8 cellular contexts compared by ENCODE assay signal in the genomic region with DNA sequence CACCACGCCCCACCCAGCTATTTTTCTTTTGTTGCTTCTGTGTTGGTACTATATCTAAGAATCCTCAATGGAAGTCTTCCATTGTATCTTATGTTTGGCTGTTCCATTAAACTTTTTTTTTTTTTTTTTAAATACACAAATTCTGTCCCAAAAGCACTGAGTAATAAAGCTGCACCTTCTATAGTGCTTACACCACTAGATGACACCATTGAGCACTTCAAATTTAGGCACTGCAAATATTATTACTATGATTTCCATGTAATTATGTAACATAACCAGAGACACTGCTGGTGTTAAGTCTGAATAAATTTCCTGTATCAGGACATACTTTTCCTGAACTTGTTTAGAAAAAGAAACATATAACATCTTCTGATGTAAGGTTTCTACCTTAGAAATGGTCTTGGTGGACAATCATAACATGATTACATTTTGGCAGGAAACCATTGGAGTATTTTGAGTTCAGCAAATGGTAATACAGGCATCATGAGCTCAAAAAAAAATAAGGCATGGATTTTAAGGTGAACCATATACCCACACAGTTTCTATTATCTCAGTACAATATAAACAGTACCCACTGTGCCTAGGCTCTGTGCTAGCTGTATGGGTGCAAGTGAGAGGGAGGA.
DNase-seq lines count a peak whose midpoint lies in the region; ATAC-seq and TF ChIP-seq lines count a peak whose summit lies in the region.

No MANE protein-coding gene starts in this region.

- no peak overlapping the region for H3K9ac ChIP-seq in PC-3 (ENCODE audit: low read length)

- DNase-seq in DMS 273 (lab: John Stamatoyannopoulos, UW; ENCODE audit: unreplicated experiment): peak; percentile 7
- DNase-seq in DMS 273 treated with DMSO at 0.1 percent for 48 hours (lab: John Stamatoyannopoulos, UW): no peak
- DNase-seq in PC-3: peak; percentile 65
- peak; percentile 72 for DNase-seq in fibroblast of villous mesenchyme (ENCODE audit: low read depth)
- no peak for DNase-seq in cerebellar nuclear complex (lab: John Stamatoyannopoulos, UW)
- no peak for DNase-seq in activated naive CD4-positive, alpha-beta T cell treated with anti-CD3 and anti-CD28 coated beads, Interleukin-2, amount 10 ng/mL, durations not matched to agents 7 days and 5 days

- no peaks in the 10 kb centered on the region for H3K36me3 ChIP-seq in PC-3 (ENCODE audit: low read depth, low read length)

- peak; percentile 73 for ATAC-seq in PC-3
- ATAC-seq in stimulated activated memory B cell treated with anti-CD40 and anti-IgM and Interleukin-4, amounts not matched to agents 10 μg/mL and 1 μg/mL and 100 μg/mL, for 72 hours: no peak
- ATAC-seq in GM18519 (IDR thresholded peaks at IDR 0.05; ENCODE audit: low FRiP score, unreplicated experiment): no peak

- no peaks in the 10 kb centered on the region for H4K20me1 ChIP-seq in PC-3 (ENCODE audit: low read length)

- H2AFZ ChIP-seq in PC-3 (ENCODE audit: low read length): no peak overlapping the region

- peaks cover 42% of the 10 kb centered on the region for H3K36me3 Mint-ChIP-seq in stimulated activated memory B cell treated with anti-CD40 and anti-IgM and Interleukin-4, amounts not matched to agents 10 μg/mL and 1 μg/mL and 100 μg/mL, for 72 hours
- H3K36me3 Mint-ChIP-seq in activated naive CD4-positive, alpha-beta T cell treated with anti-CD3 and anti-CD28 coated beads, Interleukin-2, amount 10 ng/mL, durations not matched to agents 7 days and 5 days: peaks cover 4% of the 10 kb centered on the region

- peak; percentile 85 for TF ChIP-seq CTCF in PC-3 (conservative IDR thresholded peaks at IDR 0.05; ENCODE audit: low read depth, low read length)
- TF ChIP-seq CTCF in fibroblast of villous mesenchyme (IDR thresholded peaks at IDR 0.05; ENCODE audit: insufficient read depth, low read depth, low read length): peak; percentile 71

- CTCF ChIA-PET in PC-3 (lab: Charles Lee): interaction anchor here (0.6 to 1.5 kb wide), 5 partner anchors 93 to 1491 kb away, joined by 3 to 21 read pairs (median 7); partner anchors contain the start of gene FCHSD2
- CTCF ChIA-PET in activated naive CD4-positive, alpha-beta T cell treated with anti-CD3 and anti-CD28 coated beads, Interleukin-2, amount 10 ng/mL, durations not matched to agents 7 days and 5 days (lab: Charles Lee): interaction anchor here (0.6 to 7.1 kb wide), 12 partner anchors 9 to 277 kb away, joined by 3 to 71 read pairs (median 3); no protein-coding TSS in a partner anchor

- no peak overlapping the region for H3K27ac ChIP-seq in PC-3 (ENCODE audit: low read length)

- no peaks in the 10 kb centered on the region for H3K27me3 Mint-ChIP-seq in stimulated activated memory B cell treated with anti-CD40 and anti-IgM and Interleukin-4, amounts not matched to agents 10 μg/mL and 1 μg/mL and 100 μg/mL, for 72 hours
- no peaks in the 10 kb centered on the region for H3K27me3 Mint-ChIP-seq in activated naive CD4-positive, alpha-beta T cell treated with anti-CD3 and anti-CD28 coated beads, Interleukin-2, amount 10 ng/mL, durations not matched to agents 7 days and 5 days

- H3K27me3 ChIP-seq in PC-3 (ENCODE audit: low read length): no peaks in the 10 kb centered on the region

- peaks cover 44% of the 10 kb centered on the region for H3K4me1 Mint-ChIP-seq in stimulated activated memory B cell treated with anti-CD40 and anti-IgM and Interleukin-4, amounts not matched to agents 10 μg/mL and 1 μg/mL and 100 μg/mL, for 72 hours
- H3K4me1 Mint-ChIP-seq in activated naive CD4-positive, alpha-beta T cell treated with anti-CD3 and anti-CD28 coated beads, Interleukin-2, amount 10 ng/mL, durations not matched to agents 7 days and 5 days: peaks cover 2% of the 10 kb centered on the region

- H3K4me2 ChIP-seq in PC-3 (ENCODE audit: low read length): no peak overlapping the region

- H3K79me2 ChIP-seq in PC-3 (ENCODE audit: low read length): no peaks in the 10 kb centered on the region

- H3K4me1 ChIP-seq in PC-3 (ENCODE audit: insufficient read depth, low read length): no peaks in the 10 kb centered on the region

- POLR2A ChIA-PET in PC-3 (lab: Charles Lee; ENCODE audit: unreplicated experiment): interaction anchor here (0.5 to 0.6 kb wide), 4 partner anchors 97 to 293 kb away, joined by 3 to 16 read pairs (median 4); no protein-coding TSS in a partner anchor

- H3K4me3 ChIP-seq in PC-3 (ENCODE audit: low read length) (no peak overlapping the region), fibroblast of villous mesenchyme (ENCODE audit: low read depth, low read length) (no peak overlapping the region)

- H3K9me3 Mint-ChIP-seq in stimulated activated memory B cell treated with anti-CD40 and anti-IgM and Interleukin-4, amounts not matched to agents 10 μg/mL and 1 μg/mL and 100 μg/mL, for 72 hours: no peaks in the 10 kb centered on the region
- H3K9me3 Mint-ChIP-seq in activated naive CD4-positive, alpha-beta T cell treated with anti-CD3 and anti-CD28 coated beads, Interleukin-2, amount 10 ng/mL, durations not matched to agents 7 days and 5 days: no peaks in the 10 kb centered on the region

- no peaks in the 10 kb centered on the region for H3K9me2 ChIP-seq in PC-3 (replicated peaks; ENCODE audit: low read length)

- intact Hi-C loops in PC-3 (cut with micrococcal nuclease): loop anchor here (1.0 to 10.0 kb wide), 4 partner anchors 216 to 360 kb away; no protein-coding TSS in a partner anchor

- H3F3A ChIP-seq in PC-3 (ENCODE audit: low read length, unreplicated experiment): no peaks in the 10 kb centered on the region

- H3K9me3 ChIP-seq in PC-3 (ENCODE audit: low read length): no peaks in the 10 kb centered on the region

- peak overlapping the region; percentile 51 for H3K27ac Mint-ChIP-seq in stimulated activated memory B cell treated with anti-CD40 and anti-IgM and Interleukin-4, amounts not matched to agents 10 μg/mL and 1 μg/mL and 100 μg/mL, for 72 hours
- H3K27ac Mint-ChIP-seq in activated naive CD4-positive, alpha-beta T cell treated with anti-CD3 and anti-CD28 coated beads, Interleukin-2, amount 10 ng/mL, durations not matched to agents 7 days and 5 days: no peak overlapping the region

- no peak overlapping the region for H3K4me3 Mint-ChIP-seq in stimulated activated memory B cell treated with anti-CD40 and anti-IgM and Interleukin-4, amounts not matched to agents 10 μg/mL and 1 μg/mL and 100 μg/mL, for 72 hours
- no peak overlapping the region for H3K4me3 Mint-ChIP-seq in activated naive CD4-positive, alpha-beta T cell treated with anti-CD3 and anti-CD28 coated beads, Interleukin-2, amount 10 ng/mL, durations not matched to agents 7 days and 5 days

- BruUV-seq in PC-3 (replicated peaks; lab: Mats Ljungman, UMichigan): no TSS peak

Comparison
In these comparisons a context has a peak if more than half of its experiments do, and no peak if none do; other contexts are left out.
1. DNase-seq: peak in DMS 273 (single experiment), PC-3 (single experiment) and fibroblast of villous mesenchyme (single experiment); none in DMS 273 treated with DMSO at 0.1 percent for 48 hours (single experiment), cerebellar nuclear complex (0 of 2) and activated naive CD4-positive, alpha-beta T cell treated with anti-CD3 and anti-CD28 coated beads, Interleukin-2, amount 10 ng/mL, durations not matched to agents 7 days and 5 days (single experiment).